1 cellular context compared by ENCODE assay signal in genomic region chr1:234079896-234080295, GRCh38.
TF ChIP-seq lines count a peak whose summit lies in the region.

No MANE protein-coding gene starts in this region.

TF ChIP-seq in WTC11, 78 proteins besides CTCF, POLR2A, EP300 and RAD21 (continued from another document):
- TF ChIP-seq HMGXB4 (CRISPR knock-in tag; IDR thresholded peaks at IDR 0.05) (no peak), ESRRA (CRISPR knock-in tag; IDR thresholded peaks at IDR 0.05; ENCODE audit: borderline replicate concordance) (no peak), SMAD3 (CRISPR knock-in tag; IDR thresholded peaks at IDR 0.05; ENCODE audit: borderline replicate concordance) (no peak)
